In genomic region chr3:30578479-30578878, GRCh38 we compare ENCODE assay signal across 9 cellular contexts. TPM values are rescaled to one million over a fixed set of nuclear protein-coding genes. Genes with fewer than 3 reads are reported as not detected.
DNase-seq lines count a peak whose midpoint lies in the region; ATAC-seq and TF ChIP-seq lines count a peak whose summit lies in the region.
"Had no signal": no experiment of that assay in that cellular context is flagged by ENCODE, and none has a peak within 500 bp of the region (broad histone marks: within the 10 kb centered on the region; RNA-seq: fewer than 3 reads in every experiment).

No MANE protein-coding gene starts in this region.

- H4K20me1 ChIP-seq in BLaER1, result no peaks in the 10 kb centered on the region

- peaks cover 20% of the 10 kb centered on the region for H3K4me1 Mint-ChIP-seq in MCF 10A (ENCODE audit: insufficient read depth, unreplicated experiment)

- TF ChIP-seq POLR2A in stomach (IDR thresholded peaks at IDR 0.05), result no peak

- H3K36me3 Mint-ChIP-seq in MCF 10A (ENCODE audit: insufficient read depth, unreplicated experiment), result no peaks in the 10 kb centered on the region
- H3K36me3 Mint-ChIP-seq: T-cell had no signal

- 56 to 73% (median 65%) methylated on average over 4 of the region's 4 CpGs for WGBS in stomach, 5 donors

- CTCF ChIA-PET in MCF 10A (lab: Yijun Ruan, JAX), result interaction anchor here (0.6 kb wide), 2 partner anchors 143 to 461 kb away, joined by 3 read pairs; no protein-coding TSS in a partner anchor

- intact Hi-C loops in MCF 10A (cut with micrococcal nuclease), result no loop called here
- intact Hi-C loops in stomach (cut with DNase I; ENCODE audit: low total_unique reads), result no loop called here

- no peak for TF ChIP-seq EP300 in stomach (IDR thresholded peaks at IDR 0.05)

- H3K4me3 ChIP-seq in BLaER1, result no peak overlapping the region
- H3K4me3 ChIP-seq in stomach, result no peak overlapping the region

- no peak overlapping the region for H3K4me3 Mint-ChIP-seq in MCF 10A (ENCODE audit: unreplicated experiment)
- H3K4me3 Mint-ChIP-seq: T-cell had no signal

- no peak overlapping the region for H3K9ac ChIP-seq in BLaER1

- H3K4me2 ChIP-seq in BLaER1, result peak overlapping the region; percentile 70

- H3K4me1 ChIP-seq in BLaER1, result peaks cover 25% of the 10 kb centered on the region
- H3K4me1 ChIP-seq in stomach, result peaks cover 0 to 21% (median 10%) of the 10 kb centered on the region in 4 donors

- ATAC-seq in HG03159 (IDR thresholded peaks at IDR 0.05; ENCODE audit: unreplicated experiment), result peak; percentile 19
- ATAC-seq: T-cell had no signal

- H3K27me3 ChIP-seq in BLaER1, result no peaks in the 10 kb centered on the region
- no peaks in the 10 kb centered on the region for H3K27me3 ChIP-seq in stomach

- BruUV-seq in MCF 10A (replicated peaks; lab: Mats Ljungman, UMichigan), result no TSS peak

- POLR2A ChIA-PET in MCF 10A (lab: Yijun Ruan, JAX), result interaction anchor here (0.6 to 2.6 kb wide), 12 partner anchors 11 to 1496 kb away, joined by 3 to 12 read pairs (median 6); partner anchors contain the start of gene TGFBR2

- no peaks in the 10 kb centered on the region for H3K9me3 ChIP-seq in BLaER1
- H3K9me3 ChIP-seq in stomach, result no peaks in the 10 kb centered on the region

- H3K27ac Mint-ChIP-seq in MCF 10A (ENCODE audit: low read depth, unreplicated experiment), result peak overlapping the region; percentile 70
- H3K27ac Mint-ChIP-seq: T-cell had no signal

- no peaks in the 10 kb centered on the region for H3K27me3 Mint-ChIP-seq in MCF 10A (ENCODE audit: insufficient read depth, unreplicated experiment)
- H3K27me3 Mint-ChIP-seq: T-cell had no signal

- H3K36me3 ChIP-seq in BLaER1 (no peaks in the 10 kb centered on the region), stomach (no peaks in the 10 kb centered on the region)

- DNase-seq in MCF 10A (ENCODE audit: unreplicated experiment) (peak; percentile 89), mucosa of gallbladder (ENCODE audit: low spot score) (peak; percentile 40), NCI-H446 treated with DMSO at 0.1 percent for 48 hours (lab: John Stamatoyannopoulos, UW) (no peak), NCI-H82 treated with DMSO at 0.1 percent for 48 hours (lab: John Stamatoyannopoulos, UW; ENCODE audit: unreplicated experiment) (no peak), stomach (no peak)
- no peak for DNase-seq in stimulated activated CD4-positive, alpha-beta T cell treated with anti-CD3 and anti-CD28 coated beads, Interleukin-2, amount 100 ng/mL, for 24 hours

- H3K27ac ChIP-seq in BLaER1, result peak overlapping the region; percentile 66; the same call in 1 of the 2 replicates
- peak overlapping the region in 1 of 5 donors; percentile 24 for H3K27ac ChIP-seq in stomach

- no peaks in the 10 kb centered on the region for H3K9me3 Mint-ChIP-seq in MCF 10A (ENCODE audit: unreplicated experiment)
- H3K9me3 Mint-ChIP-seq: T-cell had no signal

- TF ChIP-seq CTCF in MCF 10A (IDR thresholded peaks at IDR 0.05; ENCODE audit: unreplicated experiment), result no peak
- no peak for TF ChIP-seq CTCF in stomach (IDR thresholded peaks at IDR 0.05)

RNA-seq across cellular contexts. Expression of gene TGFBR2, which starts 27.9 kb away (rescaled TPM):
- total RNA-seq in MCF 10A (2022) (103 and 104 TPM in 2 replicates), mucosa of gallbladder (144 TPM), stomach (100 to 1,000 TPM in 2 of 5 donors, 10 to 100 TPM in 3; 59.1 to 115 (median 89.3) TPM)
- 10 to 100 TPM; 13.7 to 44.1 (median 27.4) TPM for polyA plus RNA-seq in stomach

Comparison
In these comparisons a context has a peak if more than half of its experiments do, and no peak if none do; other contexts are left out.
1. DNase-seq: peak in MCF 10A (single experiment) and mucosa of gallbladder (single experiment); none in stimulated activated CD4-positive, alpha-beta T cell treated with anti-CD3 and anti-CD28 coated beads, Interleukin-2, amount 100 ng/mL, for 24 hours (0 of 2), NCI-H446 treated with DMSO at 0.1 percent for 48 hours (single experiment), NCI-H82 treated with DMSO at 0.1 percent for 48 hours (single experiment) and stomach (single experiment).